ENCODE assay signal across 8 cellular contexts in genomic region chr12:57846285-57846576, GRCh38. TPM values are rescaled to one million over a fixed set of nuclear protein-coding genes. Genes with fewer than 3 reads are reported as not detected.
A peak's percentile ranks its signal among the peaks of the same experiment; 100 is the strongest.
DNase-seq lines count a peak whose midpoint lies in the region; ATAC-seq and TF ChIP-seq lines count a peak whose summit lies in the region.

No MANE protein-coding gene starts in this region.

- no peaks in the 10 kb centered on the region for H3K27me3 ChIP-seq in dorsolateral prefrontal cortex

- H3K9me3 ChIP-seq in OCI-LY7 (ENCODE audit: low read length): no peaks in the 10 kb centered on the region

- H3K4me2 ChIP-seq in OCI-LY7 (ENCODE audit: low read length): peak overlapping the region; percentile 89

- POLR2A ChIA-PET in OCI-LY7 (lab: Charles Lee): interaction anchor here (0.5 to 9.6 kb wide), 10 partner anchors 11 to 1071 kb away, joined by 3 to 153 read pairs (median 4); no protein-coding TSS in a partner anchor

- no peak for DNase-seq in CD14-positive monocyte (ENCODE audit: low spot score)
- peak; percentile 51 for DNase-seq in OCI-LY7 (ENCODE audit: low spot score)
- DNase-seq in dorsolateral prefrontal cortex: no peak
- peak; percentile 52 for DNase-seq in naive B cell
- DNase-seq in NCI-H524 (lab: John Stamatoyannopoulos, UW): no peak
- DNase-seq in HUDEP-2 (lab: John Stamatoyannopoulos, UW; ENCODE audit: unreplicated experiment in 76 of 76): no peak
- no peak for DNase-seq in NCI-H446 treated with DMSO at 0.1 percent for 48 hours (lab: John Stamatoyannopoulos, UW)

- intact Hi-C loops in CD14-positive monocyte (cut with micrococcal nuclease): loop anchor here (5.0 kb wide), 4 partner anchors 64 to 154 kb away; partner anchors contain the start of genes ATP23 (in 1 of the 2), EEF1AKMT3 (in 1 of the 2), METTL1 (in 1 of the 2) and OS9 (in 1 of the 2)
- intact Hi-C loops in OCI-LY7 (cut with micrococcal nuclease; ENCODE audit: unreplicated experiment): loop anchor here (1.0 to 2.0 kb wide), 2 partner anchors 13 to 53 kb away; no protein-coding TSS in a partner anchor
- intact Hi-C loops in dorsolateral prefrontal cortex (cut with DNase I): loop anchor here in 1 of 2 donors (1.0 kb wide), 1 partner anchor 50 kb away; no protein-coding TSS in a partner anchor

- peaks cover 48% of the 10 kb centered on the region for H3K79me2 ChIP-seq in OCI-LY7 (ENCODE audit: insufficient read depth, low read depth, low read length)

- H3K4me1 ChIP-seq in OCI-LY7 (ENCODE audit: insufficient read depth, low read length, poor library complexity, severe bottlenecking): peaks cover 49% of the 10 kb centered on the region

- BruUV-seq in OCI-LY7 (replicated peaks; lab: Mats Ljungman, UMichigan): no TSS peak

- peaks cover 14 to 15% of the 10 kb centered on the region in 2 donors for H3K36me3 Mint-ChIP-seq in CD14-positive monocyte
- H3K36me3 Mint-ChIP-seq in naive B cell: no peaks in the 10 kb centered on the region

- peaks cover 0 to 1% (median 0%) of the 10 kb centered on the region in 7 donors for H3K9me3 Mint-ChIP-seq in CD14-positive monocyte
- H3K9me3 Mint-ChIP-seq in naive B cell: no peaks in the 10 kb centered on the region

- no peaks in the 10 kb centered on the region for H3K9me2 ChIP-seq in OCI-LY7 (ENCODE audit: insufficient read depth, low read length)

- CTCF ChIA-PET in OCI-LY7 (lab: Charles Lee; ENCODE audit: unreplicated experiment): interaction anchor here (0.6 to 2.3 kb wide), 4 partner anchors 10 to 716 kb away, joined by 3 to 18 read pairs (median 10); no protein-coding TSS in a partner anchor

- H3K4me1 Mint-ChIP-seq in CD14-positive monocyte (peaks cover 58% of the 10 kb centered on the region), naive B cell (peaks cover 43 to 63% (median 55%) of the 10 kb centered on the region in 3 donors)

- H3K27me3 Mint-ChIP-seq in CD14-positive monocyte (ENCODE audit: low read depth in 3 of 3): peaks cover 5 to 22% (median 11%) of the 10 kb centered on the region in 3 donors
- H3K27me3 Mint-ChIP-seq in naive B cell: peaks cover under 1 to 5% (median 2%) of the 10 kb centered on the region in 3 donors

- H3K36me3 ChIP-seq in OCI-LY7 (ENCODE audit: insufficient read depth, low read length): no peaks in the 10 kb centered on the region

- H3K4me3 ChIP-seq in OCI-LY7 (ENCODE audit: low read depth, low read length, poor library complexity, severe bottlenecking) (peak overlapping the region; percentile 96), dorsolateral prefrontal cortex (peak overlapping the region; percentile 66 to 100 (median 98))

- peak overlapping the region in 6 of 7 donors; percentile 56 to 89 (median 76) for H3K27ac Mint-ChIP-seq in CD14-positive monocyte
- peak overlapping the region in 3 of 6 donors; percentile 51 to 90 (median 82) for H3K27ac Mint-ChIP-seq in naive B cell

- ATAC-seq in GM21786 (IDR thresholded peaks at IDR 0.05; ENCODE audit: unreplicated experiment): peak; percentile 9
- ATAC-seq in naive B cell (ENCODE audit: low read depth in 2 of 2): peak; percentile 26 to 34

- H4K20me1 ChIP-seq in OCI-LY7 (ENCODE audit: insufficient read depth, low read length): peaks cover 25% of the 10 kb centered on the region

- TF ChIP-seq CTCF in CD14-positive monocyte (IDR thresholded peaks at IDR 0.05): no peak
- no peak for TF ChIP-seq CTCF in OCI-LY7 (conservative IDR thresholded peaks at IDR 0.05; ENCODE audit: low read length)
- TF ChIP-seq CTCF in dorsolateral prefrontal cortex (IDR thresholded peaks at IDR 0.05 in 54 of 56, conservative IDR thresholded peaks at IDR 0.05 in 2 of 56; ENCODE audit: low read depth in 1 of 56, partially characterized antibody in 56 of 56): no peak

- H3K4me3 Mint-ChIP-seq in CD14-positive monocyte: peak overlapping the region; percentile 86
- peak overlapping the region; percentile 85 to 96 (median 92) for H3K4me3 Mint-ChIP-seq in naive B cell

- H3K27ac ChIP-seq in OCI-LY7 (ENCODE audit: low read depth, low read length, poor library complexity, severe bottlenecking) (peak overlapping the region; percentile 70), dorsolateral prefrontal cortex (peak overlapping the region; percentile 97 to 100 (median 100))

- peak overlapping the region; percentile 46 for H2AFZ ChIP-seq in OCI-LY7 (ENCODE audit: low read length)

RNA-seq across cellular contexts. Expression of gene CTDSP2, which starts 0.3 kb away (rescaled TPM):
- polyA plus RNA-seq in CD14-positive monocyte: 10 to 100 TPM; 59.1 to 70.2 TPM
- 38.8 and 44.2 TPM in 2 replicates for total RNA-seq in OCI-LY7 (2014; rRNA removed; shearing (Covaris generic))
- 118 and 145 TPM in 2 replicates for total RNA-seq in OCI-LY7 (2022)
- total RNA-seq in dorsolateral prefrontal cortex: 100 to 1,000 TPM in 102 of 120 experiments, 10 to 100 TPM in 18; 77.9 to 209 (median 117) TPM
- polyA plus RNA-seq in naive B cell (ENCODE audit: low read depth in 6 of 6): 10 to 100 TPM; 44.3 to 65.3 (median 53.2) TPM

RNA-seq across cellular contexts. Expression of gene AVIL, which starts 27.7 kb away (rescaled TPM):
- polyA plus RNA-seq in CD14-positive monocyte (under 1 TPM in 1 of 2 donors, not detected in 1; 0.11 TPM), naive B cell (ENCODE audit: low read depth in 6 of 6) (under 1 TPM in 4 of 6 donors, not detected in 2; 0.19 to 0.82 (median 0.48) TPM)
- total RNA-seq in OCI-LY7 (2014; rRNA removed; shearing (Covaris generic)): 0.23 and 1.2 TPM in 2 replicates
- total RNA-seq in OCI-LY7 (2022) (1.6 and 2.6 TPM in 2 replicates), dorsolateral prefrontal cortex (10 to 100 TPM in 35 of 120 experiments, 1 to 10 TPM in 85; 2.1 to 25.8 (median 7.4) TPM)

Comparison
In these comparisons a context has a peak if more than half of its experiments do, and no peak if none do; other contexts are left out.
1. DNase-seq: peak in OCI-LY7 (single experiment) and naive B cell (single experiment); none in CD14-positive monocyte (single experiment), dorsolateral prefrontal cortex (0 of 10), NCI-H524 (0 of 2), HUDEP-2 (0 of 76) and NCI-H446 treated with DMSO at 0.1 percent for 48 hours (single experiment).